10 cellular contexts compared by ENCODE assay signal in genomic region chr11:2912498-2912897, GRCh38. TPM values are rescaled to one million over a fixed set of nuclear protein-coding genes. Genes with fewer than 3 reads are reported as not detected.
A peak's percentile ranks its signal among the peaks of the same experiment; 100 is the strongest.
DNase-seq lines count a peak whose midpoint lies in the region; ATAC-seq and TF ChIP-seq lines count a peak whose summit lies in the region.
"Had no signal": no experiment of that assay in that cellular context is flagged by ENCODE, and none has a peak within 500 bp of the region (broad histone marks: within the 10 kb centered on the region; RNA-seq: fewer than 3 reads in every experiment).

No MANE protein-coding gene starts in this region.

- TF ChIP-seq CTCF in LNCaP clone FGC (IDR thresholded peaks at IDR 0.05; ENCODE audit: control insufficient read depth, extremely low read depth, insufficient read depth) (no peak), choroid plexus epithelial cell (conservative IDR thresholded peaks at IDR 0.05; ENCODE audit: low read depth, low read length) (no peak)

- DNase-seq in LNCaP clone FGC (ENCODE audit: low read depth) (peak; percentile 88), choroid plexus epithelial cell (ENCODE audit: low read depth) (peak; percentile 77), NCI-H2081 treated with DMSO at 0.1 percent for 48 hours (lab: John Stamatoyannopoulos, UW) (no peak)
- DNase-seq in CD4-positive, alpha-beta memory T cell, result no peak
- no peak for DNase-seq in activated T-helper 1 cell treated with anti-CD3 and anti-CD28 coated beads, Interleukin-12 subunit alpha, Interleukin-12 subunit beta, Interleukin-2, Interleukin-4 antibody, amounts not matched to agents 30 ng/mL and 10 ng/mL and 1 ng/mL, durations not matched to agents 14 hours and 24 hours and 36 hours (ENCODE audit: low spot score)
- DNase-seq: effector CD4-positive, alpha-beta T cell had no signal

- H3K4me2 ChIP-seq in BLaER1, result peak overlapping the region; percentile 98

- H3K36me3 ChIP-seq in BLaER1, result no peaks in the 10 kb centered on the region
- H3K36me3 ChIP-seq in mesodermal cell (ENCODE audit: control insufficient read depth, insufficient read depth, low read length), result no peaks in the 10 kb centered on the region
- H3K36me3 ChIP-seq in CD4-positive, alpha-beta memory T cell (ENCODE audit: insufficient read depth, low read length), result no peaks in the 10 kb centered on the region

- no peak overlapping the region for H3K4me3 Mint-ChIP-seq in CD4-positive, alpha-beta memory T cell
- no peak overlapping the region for H3K4me3 Mint-ChIP-seq in activated T-helper 1 cell treated with anti-CD3 and anti-CD28 coated beads, Interleukin-12 subunit alpha, Interleukin-12 subunit beta, Interleukin-2, Interleukin-4 antibody, amounts not matched to agents 30 ng/mL and 10 ng/mL and 1 ng/mL, durations not matched to agents 14 hours and 24 hours and 36 hours
- H3K4me3 Mint-ChIP-seq: T-helper 1 cell treated with Interleukin-12 subunit alpha and Interleukin-12 subunit beta and Interleukin-4 antibody, amounts not matched to agents 30 μg/mL and 1 μg/mL, for 36 hours had no signal

- H3K4me1 Mint-ChIP-seq in CD4-positive, alpha-beta memory T cell, result peaks cover 6 to 11% (median 9%) of the 10 kb centered on the region in 4 donors
- H3K4me1 Mint-ChIP-seq in activated T-helper 1 cell treated with anti-CD3 and anti-CD28 coated beads, Interleukin-12 subunit alpha, Interleukin-12 subunit beta, Interleukin-2, Interleukin-4 antibody, amounts not matched to agents 30 ng/mL and 10 ng/mL and 1 ng/mL, durations not matched to agents 14 hours and 24 hours and 36 hours (ENCODE audit: low read depth), result no peaks in the 10 kb centered on the region

- intact Hi-C loops in CD4-positive, alpha-beta memory T cell (cut with micrococcal nuclease), result no loop called here
- intact Hi-C loops in activated T-helper 1 cell treated with anti-CD3 and anti-CD28 coated beads, Interleukin-12 subunit alpha, Interleukin-12 subunit beta, Interleukin-2, Interleukin-4 antibody, amounts not matched to agents 30 ng/mL and 10 ng/mL and 1 ng/mL, durations not matched to agents 14 hours and 24 hours and 36 hours (cut with micrococcal nuclease), result no loop called here

- 47 to 51% methylated on average over 3 to 5 of the region's 5 CpGs for WGBS in mesodermal cell (ENCODE audit: insufficient coverage in 2 of 2), 2 experiments

- H3K9me3 Mint-ChIP-seq in CD4-positive, alpha-beta memory T cell, result no peaks in the 10 kb centered on the region
- H3K9me3 Mint-ChIP-seq in activated T-helper 1 cell treated with anti-CD3 and anti-CD28 coated beads, Interleukin-12 subunit alpha, Interleukin-12 subunit beta, Interleukin-2, Interleukin-4 antibody, amounts not matched to agents 30 ng/mL and 10 ng/mL and 1 ng/mL, durations not matched to agents 14 hours and 24 hours and 36 hours, result no peaks in the 10 kb centered on the region
- H3K9me3 Mint-ChIP-seq: T-helper 1 cell treated with Interleukin-12 subunit alpha and Interleukin-12 subunit beta and Interleukin-4 antibody, amounts not matched to agents 30 μg/mL and 1 μg/mL, for 36 hours had no signal

- no peak overlapping the region for H3K4me3 ChIP-seq in BLaER1
- H3K4me3 ChIP-seq in LNCaP clone FGC (ENCODE audit: low read depth, low read length), result peak overlapping the region; percentile 22; the same call in 1 of the 2 replicates
- H3K4me3 ChIP-seq in choroid plexus epithelial cell (ENCODE audit: low read depth, low read length), result no peak overlapping the region
- H3K4me3 ChIP-seq in mesodermal cell (ENCODE audit: extremely low read depth, insufficient read depth, low read length, poor library complexity, severe bottlenecking), result no peak overlapping the region
- no peak overlapping the region for H3K4me3 ChIP-seq in CD4-positive, alpha-beta memory T cell (ENCODE audit: low read length in 2 of 2)

- no peaks in the 10 kb centered on the region for H3K9me3 ChIP-seq in BLaER1
- H3K9me3 ChIP-seq in mesodermal cell (ENCODE audit: control insufficient read depth, low read length), result no peaks in the 10 kb centered on the region
- H3K9me3 ChIP-seq in CD4-positive, alpha-beta memory T cell (ENCODE audit: control insufficient read depth in 1 of 2, low read length in 2 of 2), result no peaks in the 10 kb centered on the region

- H3K27me3 ChIP-seq in BLaER1, result no peaks in the 10 kb centered on the region
- no peaks in the 10 kb centered on the region for H3K27me3 ChIP-seq in CD4-positive, alpha-beta memory T cell (ENCODE audit: insufficient read depth, low read length)

- no peak for ATAC-seq in GM21723 (IDR thresholded peaks at IDR 0.05; ENCODE audit: unreplicated experiment)

- no peaks in the 10 kb centered on the region for H3K36me3 Mint-ChIP-seq in CD4-positive, alpha-beta memory T cell
- no peaks in the 10 kb centered on the region for H3K36me3 Mint-ChIP-seq in activated T-helper 1 cell treated with anti-CD3 and anti-CD28 coated beads, Interleukin-12 subunit alpha, Interleukin-12 subunit beta, Interleukin-2, Interleukin-4 antibody, amounts not matched to agents 30 ng/mL and 10 ng/mL and 1 ng/mL, durations not matched to agents 14 hours and 24 hours and 36 hours (ENCODE audit: low read depth)

- POLR2A ChIA-PET in CD4-positive, alpha-beta memory T cell (lab: Charles Lee; ENCODE audit: partially characterized antibody), result no interaction called here

- H3K4me1 ChIP-seq in BLaER1 (peaks cover 98% of the 10 kb centered on the region), mesodermal cell (ENCODE audit: control insufficient read depth, insufficient read depth, low read length, poor library complexity, severe bottlenecking) (peaks cover 21% of the 10 kb centered on the region)
- H3K4me1 ChIP-seq in CD4-positive, alpha-beta memory T cell (ENCODE audit: insufficient read depth, low read length), result peaks cover 9% of the 10 kb centered on the region

- no peak overlapping the region for H3K27ac Mint-ChIP-seq in CD4-positive, alpha-beta memory T cell
- no peak overlapping the region for H3K27ac Mint-ChIP-seq in activated T-helper 1 cell treated with anti-CD3 and anti-CD28 coated beads, Interleukin-12 subunit alpha, Interleukin-12 subunit beta, Interleukin-2, Interleukin-4 antibody, amounts not matched to agents 30 ng/mL and 10 ng/mL and 1 ng/mL, durations not matched to agents 14 hours and 24 hours and 36 hours
- H3K27ac Mint-ChIP-seq: T-helper 1 cell treated with Interleukin-12 subunit alpha and Interleukin-12 subunit beta and Interleukin-4 antibody, amounts not matched to agents 30 μg/mL and 1 μg/mL, for 36 hours had no signal

- peak overlapping the region; percentile 93 for H3K27ac ChIP-seq in BLaER1
- peak overlapping the region; percentile 41 for H3K27ac ChIP-seq in mesodermal cell (ENCODE audit: low read depth, low read length, severe bottlenecking)
- no peak overlapping the region for H3K27ac ChIP-seq in CD4-positive, alpha-beta memory T cell (ENCODE audit: low read depth, low read length)

- no peaks in the 10 kb centered on the region for H4K20me1 ChIP-seq in BLaER1

- peak overlapping the region; percentile 74 for H3K9ac ChIP-seq in BLaER1

- H3K27me3 Mint-ChIP-seq in CD4-positive, alpha-beta memory T cell, result no peaks in the 10 kb centered on the region
- H3K27me3 Mint-ChIP-seq in activated T-helper 1 cell treated with anti-CD3 and anti-CD28 coated beads, Interleukin-12 subunit alpha, Interleukin-12 subunit beta, Interleukin-2, Interleukin-4 antibody, amounts not matched to agents 30 ng/mL and 10 ng/mL and 1 ng/mL, durations not matched to agents 14 hours and 24 hours and 36 hours (ENCODE audit: insufficient read depth), result no peaks in the 10 kb centered on the region

- CTCF ChIA-PET in CD4-positive, alpha-beta memory T cell (lab: Charles Lee; ENCODE audit: partially characterized antibody), result no interaction called here

RNA-seq across cellular contexts. Expression of gene PHLDA2, which starts 16.7 kb away (rescaled TPM):
- polyA plus RNA-seq in mesodermal cell (2013, experiment 1 of 2), result 66.5 TPM
- polyA plus RNA-seq in mesodermal cell (2013, experiment 2 of 2), result 50.0 TPM
- 1 to 10 TPM; 1.1 TPM for total RNA-seq in CD4-positive, alpha-beta memory T cell
- 1 to 10 TPM in 1 of 2 donors, under 1 TPM in 1; 0.58 to 1.9 TPM for polyA plus RNA-seq in CD4-positive, alpha-beta memory T cell
- 25.7 and 28.0 TPM in 2 replicates for total RNA-seq in activated T-helper 1 cell treated with anti-CD3 and anti-CD28 coated beads, Interleukin-12 subunit alpha, Interleukin-12 subunit beta, Interleukin-2, Interleukin-4 antibody, amounts not matched to agents 30 ng/mL and 10 ng/mL and 1 ng/mL, durations not matched to agents 14 hours and 24 hours and 36 hours

RNA-seq across cellular contexts. Expression of gene CDKN1C, which starts 26.9 kb away (rescaled TPM):
- polyA plus RNA-seq in mesodermal cell (2013, experiment 1 of 2), result 126 TPM
- 129 TPM for polyA plus RNA-seq in mesodermal cell (2013, experiment 2 of 2)
- total RNA-seq in CD4-positive, alpha-beta memory T cell, result 1 to 10 TPM; 4.9 to 6.1 TPM
- under 1 TPM; 0.10 to 0.73 TPM for polyA plus RNA-seq in CD4-positive, alpha-beta memory T cell
- 3.1 and 3.9 TPM in 2 replicates for total RNA-seq in activated T-helper 1 cell treated with anti-CD3 and anti-CD28 coated beads, Interleukin-12 subunit alpha, Interleukin-12 subunit beta, Interleukin-2, Interleukin-4 antibody, amounts not matched to agents 30 ng/mL and 10 ng/mL and 1 ng/mL, durations not matched to agents 14 hours and 24 hours and 36 hours

Comparison
In these comparisons a context has a peak if more than half of its experiments do, and no peak if none do; other contexts are left out.
1. DNase-seq: peak in LNCaP clone FGC (single experiment) and choroid plexus epithelial cell (single experiment); none in NCI-H2081 treated with DMSO at 0.1 percent for 48 hours (single experiment), CD4-positive, alpha-beta memory T cell (0 of 5) and activated T-helper 1 cell treated with anti-CD3 and anti-CD28 coated beads, Interleukin-12 subunit alpha, Interleukin-12 subunit beta, Interleukin-2, Interleukin-4 antibody, amounts not matched to agents 30 ng/mL and 10 ng/mL and 1 ng/mL, durations not matched to agents 14 hours and 24 hours and 36 hours (single experiment).
2. RNA of gene PHLDA2, which starts 16.7 kb away (total RNA-seq): 25.7 to 28.0 TPM in activated T-helper 1 cell treated with anti-CD3 and anti-CD28 coated beads, Interleukin-12 subunit alpha, Interleukin-12 subunit beta, Interleukin-2, Interleukin-4 antibody, amounts not matched to agents 30 ng/mL and 10 ng/mL and 1 ng/mL, durations not matched to agents 14 hours and 24 hours and 36 hours; 1.1 TPM in CD4-positive, alpha-beta memory T cell; every median in the first group is over 10 times any median in the second.